In genomic region chr3:127589600-127590281, GRCh38 we compare ENCODE assay signal across 8 cellular contexts. TPM values are rescaled to one million over a fixed set of nuclear protein-coding genes. Genes with fewer than 3 reads are reported as not detected.
DNase-seq lines count a peak whose midpoint lies in the region; ATAC-seq and TF ChIP-seq lines count a peak whose summit lies in the region.

No MANE protein-coding gene starts in this region.

- H3K4me1 Mint-ChIP-seq in immature natural killer cell = peaks cover 38 to 52% of the 10 kb centered on the region in 2 donors

- H3K4me1 ChIP-seq in KMS-11 (ENCODE audit: low read depth, poor library complexity, severe bottlenecking) = peaks cover 30% of the 10 kb centered on the region

- H3K4me2 ChIP-seq in KMS-11 = peak overlapping the region; percentile 98

- H3K27me3 ChIP-seq in KMS-11 (ENCODE audit: insufficient read depth, low read depth) = no peaks in the 10 kb centered on the region

- peak overlapping the region in 5 of 6 donors; percentile 53 to 84 (median 68) for H3K27ac Mint-ChIP-seq in immature natural killer cell

- in situ Hi-C loops in astrocyte of the spinal cord (cut with HindIII; ENCODE audit: low sequenced_read_pairs) = no loop called here

- peak overlapping the region; percentile 38; the same call in 1 of the 2 replicates for H2AFZ ChIP-seq in KMS-11 (ENCODE audit: low read depth)

- DNase-seq in AG10803 (ENCODE audit: low read depth) = no peak
- DNase-seq in astrocyte of the spinal cord (ENCODE audit: low read depth, low spot score) = peak; percentile 31
- peak in 2 of 3 donors; percentile 7 to 28 for DNase-seq in immature natural killer cell
- DNase-seq in stimulated activated CD4-positive, alpha-beta T cell treated with anti-CD3 and anti-CD28 coated beads, Interleukin-4, amount 100 ng/mL, for 24 hours = peak; percentile 15
- DNase-seq in D341Med (ENCODE audit: low spot score) = no peak
- no peak for DNase-seq in occipital lobe (lab: John Stamatoyannopoulos, UW)

- H3K36me3 Mint-ChIP-seq in immature natural killer cell = no peaks in the 10 kb centered on the region

- ATAC-seq in GM19351 (IDR thresholded peaks at IDR 0.05; ENCODE audit: unreplicated experiment) = peak; percentile 11

- peaks cover 51% of the 10 kb centered on the region for H3K79me2 ChIP-seq in KMS-11 (ENCODE audit: insufficient read depth, low read depth)

- TF ChIP-seq CTCF in AG10803 (conservative IDR thresholded peaks at IDR 0.05; ENCODE audit: low read length) (no peak), KMS-11 (conservative IDR thresholded peaks at IDR 0.05; ENCODE audit: low read depth, low read length) (no peak), astrocyte of the spinal cord (IDR thresholded peaks at IDR 0.05; ENCODE audit: low read depth, low read length) (no peak)

- H3K4me3 ChIP-seq in AG10803 (ENCODE audit: low read length) = peak overlapping the region; percentile 84
- H3K4me3 ChIP-seq in KMS-11 (IDR thresholded peaks at IDR 0.05; ENCODE audit: insufficient read depth, low read depth, low read length) = peak overlapping the region; percentile 96
- H3K4me3 ChIP-seq in astrocyte of the spinal cord (ENCODE audit: low read depth, low read length) = peak overlapping the region; percentile 80

- H3K9me3 Mint-ChIP-seq in immature natural killer cell = no peaks in the 10 kb centered on the region

- peak overlapping the region; percentile 99 for H3K27ac ChIP-seq in KMS-11

- H3K9ac ChIP-seq in KMS-11 = peak overlapping the region; percentile 96

- H3K27me3 Mint-ChIP-seq in immature natural killer cell (ENCODE audit: low read depth in 3 of 3) = peaks cover 0 to 6% (median 3%) of the 10 kb centered on the region in 3 donors

- H3K4me3 Mint-ChIP-seq in immature natural killer cell = peak overlapping the region; percentile 87 to 97 (median 94)

- H3K36me3 ChIP-seq in KMS-11 (ENCODE audit: insufficient read depth) = no peaks in the 10 kb centered on the region

- no peaks in the 10 kb centered on the region for H4K20me1 ChIP-seq in KMS-11 (ENCODE audit: insufficient read depth)

RNA-seq across cellular contexts. Expression of gene TPRA1, which starts 0.8 kb away (rescaled TPM):
- 10 to 100 TPM; 20.8 to 36.0 (median 31.5) TPM for polyA plus RNA-seq in immature natural killer cell
- total RNA-seq in occipital lobe = 18.6 TPM

RNA-seq across cellular contexts. Expression of gene MCM2, which starts 8.5 kb away (rescaled TPM):
- 10 to 100 TPM; 14.9 to 24.8 (median 19.5) TPM for polyA plus RNA-seq in immature natural killer cell
- 16.8 TPM for total RNA-seq in occipital lobe

RNA-seq across cellular contexts. Expression of gene PODXL2, which starts 39.2 kb away (rescaled TPM):
- 1 to 10 TPM; 1.9 to 4.9 (median 3.2) TPM for polyA plus RNA-seq in immature natural killer cell
- total RNA-seq in occipital lobe = 160 TPM

Comparison
In these comparisons a context has a peak if more than half of its experiments do, and no peak if none do; other contexts are left out.
1. DNase-seq: peak in astrocyte of the spinal cord (single experiment), immature natural killer cell (2 of 3) and stimulated activated CD4-positive, alpha-beta T cell treated with anti-CD3 and anti-CD28 coated beads, Interleukin-4, amount 100 ng/mL, for 24 hours (single experiment); none in AG10803 (single experiment), D341Med (single experiment) and occipital lobe (single experiment).
2. Peak in every context shown above with its lines, with median percentiles within 50 percentile points of each other: H3K4me3 ChIP-seq.